1 cellular context compared by ENCODE assay signal in genomic region chr11:697028-697491, GRCh38.
TF ChIP-seq lines count a peak whose summit lies in the region.

No MANE protein-coding gene starts in this region.

TF ChIP-seq in SK-N-SH, 30 proteins besides CTCF, POLR2A, EP300 and RAD21 (continued from another document):
- TF ChIP-seq, protein P1, sequence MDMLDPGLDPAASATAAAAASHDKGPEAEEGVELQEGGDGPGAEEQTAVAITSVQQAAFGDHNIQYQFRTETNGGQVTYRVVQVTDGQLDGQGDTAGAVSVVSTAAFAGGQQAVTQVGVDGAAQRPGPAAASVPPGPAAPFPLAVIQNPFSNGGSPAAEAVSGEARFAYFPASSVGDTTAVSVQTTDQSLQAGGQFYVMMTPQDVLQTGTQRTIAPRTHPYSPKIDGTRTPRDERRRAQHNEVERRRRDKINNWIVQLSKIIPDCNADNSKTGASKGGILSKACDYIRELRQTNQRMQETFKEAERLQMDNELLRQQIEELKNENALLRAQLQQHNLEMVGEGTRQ (IDR thresholded peaks at IDR 0.05; ENCODE audit: borderline replicate concordance, low read depth, low read length) = no peak
- no peak for TF ChIP-seq ELF1 (IDR thresholded peaks at IDR 0.05)
- no peak for TF ChIP-seq YY1 (IDR thresholded peaks at IDR 0.05; ENCODE audit: low read depth)
- no peak for TF ChIP-seq MEF2A (IDR thresholded peaks at IDR 0.05; ENCODE audit: borderline replicate concordance, low read depth)
- no peak for TF ChIP-seq TCF12 (IDR thresholded peaks at IDR 0.05)
- TF ChIP-seq, protein P2, sequence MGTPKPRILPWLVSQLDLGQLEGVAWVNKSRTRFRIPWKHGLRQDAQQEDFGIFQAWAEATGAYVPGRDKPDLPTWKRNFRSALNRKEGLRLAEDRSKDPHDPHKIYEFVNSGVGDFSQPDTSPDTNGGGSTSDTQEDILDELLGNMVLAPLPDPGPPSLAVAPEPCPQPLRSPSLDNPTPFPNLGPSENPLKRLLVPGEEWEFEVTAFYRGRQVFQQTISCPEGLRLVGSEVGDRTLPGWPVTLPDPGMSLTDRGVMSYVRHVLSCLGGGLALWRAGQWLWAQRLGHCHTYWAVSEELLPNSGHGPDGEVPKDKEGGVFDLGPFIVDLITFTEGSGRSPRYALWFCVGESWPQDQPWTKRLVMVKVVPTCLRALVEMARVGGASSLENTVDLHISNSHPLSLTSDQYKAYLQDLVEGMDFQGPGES (IDR thresholded peaks at IDR 0.05; ENCODE audit: low read depth, low read length) = no peak
- no peak for TF ChIP-seq SMC3 (IDR thresholded peaks at IDR 0.05; ENCODE audit: low read depth, low read length)
- TF ChIP-seq FOXJ3 (CRISPR knock-in tag; IDR thresholded peaks at IDR 0.05) = no peak
- TF ChIP-seq, protein P3, sequence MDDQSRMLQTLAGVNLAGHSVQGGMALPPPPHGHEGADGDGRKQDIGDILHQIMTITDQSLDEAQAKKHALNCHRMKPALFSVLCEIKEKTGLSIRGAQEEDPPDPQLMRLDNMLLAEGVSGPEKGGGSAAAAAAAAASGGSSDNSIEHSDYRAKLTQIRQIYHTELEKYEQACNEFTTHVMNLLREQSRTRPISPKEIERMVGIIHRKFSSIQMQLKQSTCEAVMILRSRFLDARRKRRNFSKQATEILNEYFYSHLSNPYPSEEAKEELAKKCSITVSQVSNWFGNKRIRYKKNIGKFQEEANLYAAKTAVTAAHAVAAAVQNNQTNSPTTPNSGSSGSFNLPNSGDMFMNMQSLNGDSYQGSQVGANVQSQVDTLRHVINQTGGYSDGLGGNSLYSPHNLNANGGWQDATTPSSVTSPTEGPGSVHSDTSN (IDR thresholded peaks at IDR 0.05) = no peak
- no peak for TF ChIP-seq JUND (IDR thresholded peaks at IDR 0.05)
- TF ChIP-seq, protein P4, sequence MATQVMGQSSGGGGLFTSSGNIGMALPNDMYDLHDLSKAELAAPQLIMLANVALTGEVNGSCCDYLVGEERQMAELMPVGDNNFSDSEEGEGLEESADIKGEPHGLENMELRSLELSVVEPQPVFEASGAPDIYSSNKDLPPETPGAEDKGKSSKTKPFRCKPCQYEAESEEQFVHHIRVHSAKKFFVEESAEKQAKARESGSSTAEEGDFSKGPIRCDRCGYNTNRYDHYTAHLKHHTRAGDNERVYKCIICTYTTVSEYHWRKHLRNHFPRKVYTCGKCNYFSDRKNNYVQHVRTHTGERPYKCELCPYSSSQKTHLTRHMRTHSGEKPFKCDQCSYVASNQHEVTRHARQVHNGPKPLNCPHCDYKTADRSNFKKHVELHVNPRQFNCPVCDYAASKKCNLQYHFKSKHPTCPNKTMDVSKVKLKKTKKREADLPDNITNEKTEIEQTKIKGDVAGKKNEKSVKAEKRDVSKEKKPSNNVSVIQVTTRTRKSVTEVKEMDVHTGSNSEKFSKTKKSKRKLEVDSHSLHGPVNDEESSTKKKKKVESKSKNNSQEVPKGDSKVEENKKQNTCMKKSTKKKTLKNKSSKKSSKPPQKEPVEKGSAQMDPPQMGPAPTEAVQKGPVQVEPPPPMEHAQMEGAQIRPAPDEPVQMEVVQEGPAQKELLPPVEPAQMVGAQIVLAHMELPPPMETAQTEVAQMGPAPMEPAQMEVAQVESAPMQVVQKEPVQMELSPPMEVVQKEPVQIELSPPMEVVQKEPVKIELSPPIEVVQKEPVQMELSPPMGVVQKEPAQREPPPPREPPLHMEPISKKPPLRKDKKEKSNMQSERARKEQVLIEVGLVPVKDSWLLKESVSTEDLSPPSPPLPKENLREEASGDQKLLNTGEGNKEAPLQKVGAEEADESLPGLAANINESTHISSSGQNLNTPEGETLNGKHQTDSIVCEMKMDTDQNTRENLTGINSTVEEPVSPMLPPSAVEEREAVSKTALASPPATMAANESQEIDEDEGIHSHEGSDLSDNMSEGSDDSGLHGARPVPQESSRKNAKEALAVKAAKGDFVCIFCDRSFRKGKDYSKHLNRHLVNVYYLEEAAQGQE (IDR thresholded peaks at IDR 0.05; ENCODE audit: low read depth, low read length) = no peak
- no peak for TF ChIP-seq RCOR1 (IDR thresholded peaks at IDR 0.05; ENCODE audit: low read length)
- TF ChIP-seq RXRA (IDR thresholded peaks at IDR 0.05; ENCODE audit: borderline replicate concordance, low read depth) = no peak
